ENCODE assay signal across 3 cellular contexts in the genomic region with DNA sequence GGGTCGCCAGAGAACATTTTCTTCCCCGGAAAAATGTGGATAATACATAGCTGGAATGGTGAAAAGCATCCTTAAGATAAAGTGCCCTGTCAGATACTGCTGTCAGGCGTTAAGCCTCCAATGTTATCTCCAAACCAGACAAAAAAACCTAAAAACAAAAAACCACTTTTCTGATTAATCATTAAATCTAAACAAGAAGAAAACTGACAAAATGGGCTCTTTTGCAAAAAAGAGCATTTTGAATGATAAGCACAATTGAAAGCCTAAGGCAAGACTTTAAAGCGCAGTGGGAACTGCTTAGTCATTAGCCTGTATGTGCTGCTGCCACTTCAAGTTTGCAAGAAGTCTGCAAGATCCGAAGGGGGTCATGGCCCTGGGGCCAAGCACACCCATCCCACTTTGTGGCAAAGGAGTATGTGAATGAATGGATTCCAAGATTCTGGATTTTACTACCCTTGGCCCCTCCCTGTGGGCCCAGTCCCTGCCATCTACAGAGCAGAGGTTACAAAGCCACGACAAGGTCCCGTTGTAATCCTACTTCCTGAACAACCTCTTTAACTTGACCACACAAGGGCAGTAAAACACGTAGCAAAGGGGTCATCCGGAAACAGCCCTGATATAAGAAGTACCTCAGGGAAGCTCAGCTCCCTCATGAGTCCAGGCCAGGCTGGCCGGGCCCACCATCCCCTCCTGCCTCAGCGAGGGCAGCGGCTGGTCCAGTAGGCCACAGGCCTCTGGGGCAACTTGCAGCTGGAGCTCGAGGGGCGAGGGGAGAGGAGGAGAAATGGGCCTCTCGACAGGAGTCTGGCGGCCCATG.
TF ChIP-seq lines count a peak whose summit lies in the region.

No MANE protein-coding gene starts in this region.

TF ChIP-seq in IMR-90, 13 proteins besides CTCF, POLR2A, EP300 and RAD21:
- TF ChIP-seq, protein P1, sequence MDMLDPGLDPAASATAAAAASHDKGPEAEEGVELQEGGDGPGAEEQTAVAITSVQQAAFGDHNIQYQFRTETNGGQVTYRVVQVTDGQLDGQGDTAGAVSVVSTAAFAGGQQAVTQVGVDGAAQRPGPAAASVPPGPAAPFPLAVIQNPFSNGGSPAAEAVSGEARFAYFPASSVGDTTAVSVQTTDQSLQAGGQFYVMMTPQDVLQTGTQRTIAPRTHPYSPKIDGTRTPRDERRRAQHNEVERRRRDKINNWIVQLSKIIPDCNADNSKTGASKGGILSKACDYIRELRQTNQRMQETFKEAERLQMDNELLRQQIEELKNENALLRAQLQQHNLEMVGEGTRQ (IDR thresholded peaks at IDR 0.05; ENCODE audit: low read depth, low read length): no peak
- TF ChIP-seq MAZ (IDR thresholded peaks at IDR 0.05; ENCODE audit: borderline replicate concordance, low read depth, low read length): no peak
- no peak for TF ChIP-seq BHLHE40 (IDR thresholded peaks at IDR 0.05; ENCODE audit: low read depth, low read length)
- no peak for TF ChIP-seq CHD1 (IDR thresholded peaks at IDR 0.05; ENCODE audit: low read depth, low read length)
- TF ChIP-seq MAFK (IDR thresholded peaks at IDR 0.05; ENCODE audit: low read depth, low read length): peak; percentile 53; the same call in 1 of the 2 replicates
- peak; percentile 73 for TF ChIP-seq NFE2L2 (IDR thresholded peaks at IDR 0.05; ENCODE audit: low read depth, low read length)
- no peak for TF ChIP-seq RFX5 (IDR thresholded peaks at IDR 0.05; ENCODE audit: low read depth, low read length)
- TF ChIP-seq MXI1 (IDR thresholded peaks at IDR 0.05; ENCODE audit: borderline replicate concordance, low read depth, low read length): no peak
- TF ChIP-seq, protein P2, sequence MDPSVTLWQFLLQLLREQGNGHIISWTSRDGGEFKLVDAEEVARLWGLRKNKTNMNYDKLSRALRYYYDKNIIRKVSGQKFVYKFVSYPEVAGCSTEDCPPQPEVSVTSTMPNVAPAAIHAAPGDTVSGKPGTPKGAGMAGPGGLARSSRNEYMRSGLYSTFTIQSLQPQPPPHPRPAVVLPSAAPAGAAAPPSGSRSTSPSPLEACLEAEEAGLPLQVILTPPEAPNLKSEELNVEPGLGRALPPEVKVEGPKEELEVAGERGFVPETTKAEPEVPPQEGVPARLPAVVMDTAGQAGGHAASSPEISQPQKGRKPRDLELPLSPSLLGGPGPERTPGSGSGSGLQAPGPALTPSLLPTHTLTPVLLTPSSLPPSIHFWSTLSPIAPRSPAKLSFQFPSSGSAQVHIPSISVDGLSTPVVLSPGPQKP (IDR thresholded peaks at IDR 0.05; ENCODE audit: borderline replicate concordance, low read depth, low read length): no peak
TF ChIP-seq in IMR-90: peak in this region for 2.

TF ChIP-seq in K562, 482 proteins besides CTCF, POLR2A, EP300 and RAD21 (continues in another document):
- TF ChIP-seq ZNF280B (CRISPR knock-in tag; IDR thresholded peaks at IDR 0.05): no peak
- TF ChIP-seq, protein P3, sequence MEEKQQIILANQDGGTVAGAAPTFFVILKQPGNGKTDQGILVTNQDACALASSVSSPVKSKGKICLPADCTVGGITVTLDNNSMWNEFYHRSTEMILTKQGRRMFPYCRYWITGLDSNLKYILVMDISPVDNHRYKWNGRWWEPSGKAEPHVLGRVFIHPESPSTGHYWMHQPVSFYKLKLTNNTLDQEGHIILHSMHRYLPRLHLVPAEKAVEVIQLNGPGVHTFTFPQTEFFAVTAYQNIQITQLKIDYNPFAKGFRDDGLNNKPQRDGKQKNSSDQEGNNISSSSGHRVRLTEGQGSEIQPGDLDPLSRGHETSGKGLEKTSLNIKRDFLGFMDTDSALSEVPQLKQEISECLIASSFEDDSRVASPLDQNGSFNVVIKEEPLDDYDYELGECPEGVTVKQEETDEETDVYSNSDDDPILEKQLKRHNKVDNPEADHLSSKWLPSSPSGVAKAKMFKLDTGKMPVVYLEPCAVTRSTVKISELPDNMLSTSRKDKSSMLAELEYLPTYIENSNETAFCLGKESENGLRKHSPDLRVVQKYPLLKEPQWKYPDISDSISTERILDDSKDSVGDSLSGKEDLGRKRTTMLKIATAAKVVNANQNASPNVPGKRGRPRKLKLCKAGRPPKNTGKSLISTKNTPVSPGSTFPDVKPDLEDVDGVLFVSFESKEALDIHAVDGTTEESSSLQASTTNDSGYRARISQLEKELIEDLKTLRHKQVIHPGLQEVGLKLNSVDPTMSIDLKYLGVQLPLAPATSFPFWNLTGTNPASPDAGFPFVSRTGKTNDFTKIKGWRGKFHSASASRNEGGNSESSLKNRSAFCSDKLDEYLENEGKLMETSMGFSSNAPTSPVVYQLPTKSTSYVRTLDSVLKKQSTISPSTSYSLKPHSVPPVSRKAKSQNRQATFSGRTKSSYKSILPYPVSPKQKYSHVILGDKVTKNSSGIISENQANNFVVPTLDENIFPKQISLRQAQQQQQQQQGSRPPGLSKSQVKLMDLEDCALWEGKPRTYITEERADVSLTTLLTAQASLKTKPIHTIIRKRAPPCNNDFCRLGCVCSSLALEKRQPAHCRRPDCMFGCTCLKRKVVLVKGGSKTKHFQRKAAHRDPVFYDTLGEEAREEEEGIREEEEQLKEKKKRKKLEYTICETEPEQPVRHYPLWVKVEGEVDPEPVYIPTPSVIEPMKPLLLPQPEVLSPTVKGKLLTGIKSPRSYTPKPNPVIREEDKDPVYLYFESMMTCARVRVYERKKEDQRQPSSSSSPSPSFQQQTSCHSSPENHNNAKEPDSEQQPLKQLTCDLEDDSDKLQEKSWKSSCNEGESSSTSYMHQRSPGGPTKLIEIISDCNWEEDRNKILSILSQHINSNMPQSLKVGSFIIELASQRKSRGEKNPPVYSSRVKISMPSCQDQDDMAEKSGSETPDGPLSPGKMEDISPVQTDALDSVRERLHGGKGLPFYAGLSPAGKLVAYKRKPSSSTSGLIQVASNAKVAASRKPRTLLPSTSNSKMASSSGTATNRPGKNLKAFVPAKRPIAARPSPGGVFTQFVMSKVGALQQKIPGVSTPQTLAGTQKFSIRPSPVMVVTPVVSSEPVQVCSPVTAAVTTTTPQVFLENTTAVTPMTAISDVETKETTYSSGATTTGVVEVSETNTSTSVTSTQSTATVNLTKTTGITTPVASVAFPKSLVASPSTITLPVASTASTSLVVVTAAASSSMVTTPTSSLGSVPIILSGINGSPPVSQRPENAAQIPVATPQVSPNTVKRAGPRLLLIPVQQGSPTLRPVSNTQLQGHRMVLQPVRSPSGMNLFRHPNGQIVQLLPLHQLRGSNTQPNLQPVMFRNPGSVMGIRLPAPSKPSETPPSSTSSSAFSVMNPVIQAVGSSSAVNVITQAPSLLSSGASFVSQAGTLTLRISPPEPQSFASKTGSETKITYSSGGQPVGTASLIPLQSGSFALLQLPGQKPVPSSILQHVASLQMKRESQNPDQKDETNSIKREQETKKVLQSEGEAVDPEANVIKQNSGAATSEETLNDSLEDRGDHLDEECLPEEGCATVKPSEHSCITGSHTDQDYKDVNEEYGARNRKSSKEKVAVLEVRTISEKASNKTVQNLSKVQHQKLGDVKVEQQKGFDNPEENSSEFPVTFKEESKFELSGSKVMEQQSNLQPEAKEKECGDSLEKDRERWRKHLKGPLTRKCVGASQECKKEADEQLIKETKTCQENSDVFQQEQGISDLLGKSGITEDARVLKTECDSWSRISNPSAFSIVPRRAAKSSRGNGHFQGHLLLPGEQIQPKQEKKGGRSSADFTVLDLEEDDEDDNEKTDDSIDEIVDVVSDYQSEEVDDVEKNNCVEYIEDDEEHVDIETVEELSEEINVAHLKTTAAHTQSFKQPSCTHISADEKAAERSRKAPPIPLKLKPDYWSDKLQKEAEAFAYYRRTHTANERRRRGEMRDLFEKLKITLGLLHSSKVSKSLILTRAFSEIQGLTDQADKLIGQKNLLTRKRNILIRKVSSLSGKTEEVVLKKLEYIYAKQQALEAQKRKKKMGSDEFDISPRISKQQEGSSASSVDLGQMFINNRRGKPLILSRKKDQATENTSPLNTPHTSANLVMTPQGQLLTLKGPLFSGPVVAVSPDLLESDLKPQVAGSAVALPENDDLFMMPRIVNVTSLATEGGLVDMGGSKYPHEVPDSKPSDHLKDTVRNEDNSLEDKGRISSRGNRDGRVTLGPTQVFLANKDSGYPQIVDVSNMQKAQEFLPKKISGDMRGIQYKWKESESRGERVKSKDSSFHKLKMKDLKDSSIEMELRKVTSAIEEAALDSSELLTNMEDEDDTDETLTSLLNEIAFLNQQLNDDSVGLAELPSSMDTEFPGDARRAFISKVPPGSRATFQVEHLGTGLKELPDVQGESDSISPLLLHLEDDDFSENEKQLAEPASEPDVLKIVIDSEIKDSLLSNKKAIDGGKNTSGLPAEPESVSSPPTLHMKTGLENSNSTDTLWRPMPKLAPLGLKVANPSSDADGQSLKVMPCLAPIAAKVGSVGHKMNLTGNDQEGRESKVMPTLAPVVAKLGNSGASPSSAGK (IDR thresholded peaks at IDR 0.05): no peak

TF ChIP-seq in liver, 16 proteins besides CTCF, POLR2A, EP300 and RAD21:
- TF ChIP-seq REST (IDR thresholded peaks at IDR 0.05) (no peak), MAX (IDR thresholded peaks at IDR 0.05) (no peak), TAF1 (conservative IDR thresholded peaks at IDR 0.05) (no peak), SP1 (IDR thresholded peaks at IDR 0.05) (peak; percentile 2), RXRA (IDR thresholded peaks at IDR 0.05) (peak in 1 of 2 donors; percentile 5), NR2F2 (IDR thresholded peaks at IDR 0.05) (peak; percentile 86), HNF4A (conservative IDR thresholded peaks at IDR 0.05) (no peak), FOXA2 (IDR thresholded peaks at IDR 0.05) (no peak)
- TF ChIP-seq, protein P4, sequence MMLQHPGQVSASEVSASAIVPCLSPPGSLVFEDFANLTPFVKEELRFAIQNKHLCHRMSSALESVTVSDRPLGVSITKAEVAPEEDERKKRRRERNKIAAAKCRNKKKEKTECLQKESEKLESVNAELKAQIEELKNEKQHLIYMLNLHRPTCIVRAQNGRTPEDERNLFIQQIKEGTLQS (IDR thresholded peaks at IDR 0.05): no peak
TF ChIP-seq in liver: peak in this region for 3.
